Comparison of ENCODE assay signal across 15 cellular contexts in genomic region chr20:60984666-60985065, GRCh38.
DNase-seq lines count a peak whose midpoint lies in the region; ATAC-seq and TF ChIP-seq lines count a peak whose summit lies in the region.
"Had no signal": no experiment of that assay in that cellular context is flagged by ENCODE, and none has a peak within 500 bp of the region (broad histone marks: within the 10 kb centered on the region; RNA-seq: fewer than 3 reads in every experiment).

No MANE protein-coding gene starts in this region.

- H3K4me3 ChIP-seq in vagina, result no peak overlapping the region
- H3K4me3 ChIP-seq: A549, PC-9 had no signal

- DNase-seq in COR-L47 (lab: John Stamatoyannopoulos, UW) (peak; percentile 71), NCI-H1092 (lab: John Stamatoyannopoulos, UW) (peak; percentile 69), NCI-H2029 treated with DMSO at 0.1 percent for 48 hours (lab: John Stamatoyannopoulos, UW) (peak; percentile 70), SHP77 (lab: John Stamatoyannopoulos, UW) (peak; percentile 68 to 70), vagina (ENCODE audit: extremely low spot score in 2 of 2) (no peak), cerebellar nuclear complex (lab: John Stamatoyannopoulos, UW) (no peak)
- DNase-seq: KG1, NCI-H1048, NCI-H2171, NCI-H510A treated with DMSO at 0.1 percent for 48 hours, PC-9, T-helper 17 cell had no signal

- H3K4me1 ChIP-seq in vagina, result no peaks in the 10 kb centered on the region
- H3K4me1 ChIP-seq: A549 had no signal

- H3K27me3 ChIP-seq in vagina, result no peaks in the 10 kb centered on the region

- ATAC-seq in HG02623 (IDR thresholded peaks at IDR 0.05; ENCODE audit: unreplicated experiment), result no peak
- no peak for ATAC-seq in GM21723 (IDR thresholded peaks at IDR 0.05; ENCODE audit: unreplicated experiment)
- ATAC-seq: A549, T-helper 17 cell had no signal

- TF ChIP-seq CTCF in vagina (IDR thresholded peaks at IDR 0.05), result no peak

- H3K9me3 ChIP-seq in vagina, result no peaks in the 10 kb centered on the region

- H3K27ac ChIP-seq in vagina, result no peak overlapping the region
- H3K27ac ChIP-seq: A549, PC-9 had no signal

- intact Hi-C loops in vagina (cut with DNase I), result no loop called here

- H3K36me3 ChIP-seq in vagina, result no peaks in the 10 kb centered on the region

- no peak for TF ChIP-seq POLR2A in vagina (IDR thresholded peaks at IDR 0.05)

Comparison
In these comparisons a context has a peak if more than half of its experiments do, and no peak if none do; other contexts are left out.
1. DNase-seq: peak in COR-L47 (single experiment), NCI-H1092 (single experiment), NCI-H2029 treated with DMSO at 0.1 percent for 48 hours (single experiment) and SHP77 (2 of 2); none in vagina (0 of 2) and cerebellar nuclear complex (0 of 2).